8 cellular contexts compared by ENCODE assay signal in genomic region chr1:23217421-23218115, GRCh38. TPM values are rescaled to one million over a fixed set of nuclear protein-coding genes. Genes with fewer than 3 reads are reported as not detected.
DNase-seq lines count a peak whose midpoint lies in the region; ATAC-seq, FAIRE-seq and TF ChIP-seq lines count a peak whose summit lies in the region.

HTR1D (minus strand) TSS chr1:23217502; CDS start chr1:23194219, 23,283 bp downstream.

- H3K27me3 ChIP-seq in PC-9 (ENCODE audit: insufficient read depth, low read depth) (no peaks in the 10 kb centered on the region), esophagus (ENCODE audit: control insufficient read depth in 1 of 2, insufficient read depth in 2 of 2, low read length in 2 of 2) (peaks cover 0 to 14% of the 10 kb centered on the region in 2 donors), parathyroid adenoma (ENCODE audit: control insufficient read depth, insufficient read depth, low read length) (no peaks in the 10 kb centered on the region)

- H4K20me1 ChIP-seq in PC-9 (ENCODE audit: insufficient read depth): no peaks in the 10 kb centered on the region

- TF ChIP-seq CTCF in GM12864 (IDR thresholded peaks at IDR 0.05; ENCODE audit: low read depth, low read length, missing control alignments) (no peak), PC-9 (conservative IDR thresholded peaks at IDR 0.05) (no peak), parathyroid adenoma (IDR thresholded peaks at IDR 0.05) (no peak)

- H3K36me3 ChIP-seq in PC-9 (ENCODE audit: low read depth): no peaks in the 10 kb centered on the region
- no peaks in the 10 kb centered on the region for H3K36me3 ChIP-seq in esophagus (ENCODE audit: control insufficient read depth in 2 of 2, insufficient read depth in 2 of 2, low read length in 1 of 2)
- no peaks in the 10 kb centered on the region for H3K36me3 ChIP-seq in parathyroid adenoma (ENCODE audit: control insufficient read depth, insufficient read depth, low read length)

- no peaks in the 10 kb centered on the region; the same call in 1 of the 2 replicates for H3F3A ChIP-seq in PC-9 (ENCODE audit: insufficient read depth, low read depth)

- H3K4me3 ChIP-seq in GM12864 (ENCODE audit: low read depth, low read length) (peak within 1 kb of the TSS; percentile 12; the same call in 1 of the 2 replicates), PC-9 (peak within 1 kb of the TSS; percentile 66), esophagus (ENCODE audit: low read depth in 1 of 2, low read length in 2 of 2) (peak within 1 kb of the TSS; percentile 32 to 49), parathyroid adenoma (ENCODE audit: low read depth, low read length) (no peak within 1 kb of the TSS)

- H3K4me1 ChIP-seq in PC-9 (replicated peaks; ENCODE audit: insufficient read depth) (peaks cover 22% of the 10 kb centered on the region; the same call in 1 of the 2 replicates), esophagus (ENCODE audit: control insufficient read depth in 2 of 2, insufficient read depth in 2 of 2, low read length in 1 of 2) (peaks cover 0 to 5% of the 10 kb centered on the region in 2 donors), parathyroid adenoma (no peaks in the 10 kb centered on the region)

- no peaks in the 10 kb centered on the region for H3K9me2 ChIP-seq in PC-9 (ENCODE audit: insufficient read depth)

- H3K79me2 ChIP-seq in PC-9 (ENCODE audit: low read depth): 0 out of 2 replicates have a peak, but pooled peaks cover 9% of the 10 kb centered on the region
- no peaks in the 10 kb centered on the region for H3K79me2 ChIP-seq in parathyroid adenoma

- 2 to 3% methylated on average over 36 to 45 of the region's 45 CpGs for WGBS in esophagus, 2 donors

- peak within 1 kb of the TSS; percentile 74 for H2AFZ ChIP-seq in PC-9
- peak within 1 kb of the TSS; percentile 38 for H2AFZ ChIP-seq in parathyroid adenoma

- ATAC-seq in GM21381 (IDR thresholded peaks at IDR 0.05; ENCODE audit: unreplicated experiment): no peak
- ATAC-seq in GM21723 (IDR thresholded peaks at IDR 0.05; ENCODE audit: unreplicated experiment): no peak

- TF ChIP-seq POLR2A in H54 (IDR thresholded peaks at IDR 0.05; ENCODE audit: low read depth, low read length): no peak

- H3K9me3 ChIP-seq in PC-9 (ENCODE audit: insufficient read depth, low read depth) (no peaks in the 10 kb centered on the region), esophagus (ENCODE audit: control insufficient read depth in 2 of 2, insufficient read depth in 1 of 2, low read depth in 1 of 2, low read length in 1 of 2) (no peaks in the 10 kb centered on the region), parathyroid adenoma (ENCODE audit: control insufficient read depth, low read length) (no peaks in the 10 kb centered on the region)

- FAIRE-seq in H54 (lab: Jason Lieb, UNC): no peak

- H3K27ac ChIP-seq in PC-9: no peak within 1 kb of the TSS
- H3K27ac ChIP-seq in esophagus (ENCODE audit: low read depth in 2 of 2, low read length in 1 of 2): no peak within 1 kb of the TSS
- no peak within 1 kb of the TSS for H3K27ac ChIP-seq in parathyroid adenoma

- intact Hi-C loops in PC-9 (cut with micrococcal nuclease; ENCODE audit: unreplicated experiment): loop anchor here (2.0 kb wide), 1 partner anchor 29 kb away; no protein-coding TSS in a partner anchor

- DNase-seq in GM12864 (ENCODE audit: low read depth) (no peak), PC-9 (peak in 1 of 2 experiments; percentile 59), H54 (ENCODE audit: insufficient read length, low spot score) (no peak), NCI-H1694 treated with DMSO at 0.1 percent for 48 hours (lab: John Stamatoyannopoulos, UW) (no peak)

- H3K4me2 ChIP-seq in PC-9 (peak within 1 kb of the TSS; percentile 90), parathyroid adenoma (ENCODE audit: low read length) (peak within 1 kb of the TSS; percentile 73)

- no TSS peak for BruUV-seq in PC-9 (replicated peaks; lab: Mats Ljungman, UMichigan)

- POLR2A ChIA-PET in PC-9 (lab: Charles Lee; ENCODE audit: unreplicated experiment): interaction anchor here (0.7 kb wide), 2 partner anchors 46 to 736 kb away, joined by 3 to 10 read pairs; no protein-coding TSS in a partner anchor

- CTCF ChIA-PET in PC-9 (lab: Charles Lee): interaction anchor here (0.5 to 0.7 kb wide), 4 partner anchors 120 to 279 kb away, joined by 3 to 11 read pairs (median 6); no protein-coding TSS in a partner anchor

- no peak within 1 kb of the TSS for H3K9ac ChIP-seq in parathyroid adenoma

RNA-seq across cellular contexts. Expression of gene HTR1D, which starts in this region (rescaled TPM):
- total RNA-seq in PC-9 (2021): 15.0 and 17.1 TPM in 2 replicates
- not detected for polyA plus RNA-seq in esophagus
